In the genomic region with DNA sequence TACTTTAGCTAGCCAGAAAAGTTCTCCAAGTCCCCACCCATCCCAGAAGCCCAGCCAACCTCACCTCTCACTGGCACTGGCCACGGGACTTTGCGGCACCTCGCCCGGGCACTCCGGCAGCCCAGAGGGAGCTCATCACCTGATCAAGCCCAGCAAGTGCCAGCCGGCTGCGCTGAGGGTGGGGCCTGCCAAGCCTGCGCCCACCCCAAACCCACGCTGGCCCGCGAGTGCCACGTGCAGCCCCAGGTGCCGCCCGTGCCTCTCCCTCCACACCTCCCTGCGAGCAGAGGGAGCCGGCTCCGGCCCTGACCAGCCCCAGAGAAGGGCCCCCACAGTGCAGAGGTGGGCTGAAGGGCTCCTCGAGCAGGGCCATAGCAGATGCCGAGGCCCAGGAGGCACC, we compare ENCODE assay signal across 26 cellular contexts.
"Had no signal": no experiment of that assay in that cellular context is flagged by ENCODE, and none has a peak within 500 bp of the region (broad histone marks: within the 10 kb centered on the region; RNA-seq: fewer than 3 reads in every experiment).

No MANE protein-coding gene starts in this region.

- H3K9me3 ChIP-seq: colonic mucosa, gastrocnemius medialis, left lung, lower lobe of right lung, mucosa of descending colon had no signal

- H3K4me3 ChIP-seq: colonic mucosa, esophagus squamous epithelium, gastrocnemius medialis, hepatocyte, left lung, lower lobe of right lung, mucosa of descending colon had no signal

- DNase-seq: colonic mucosa; cortex of kidney; effector CD8-positive, alpha-beta T cell; effector memory CD8-positive, alpha-beta T cell; endodermal cell; erythroblast; esophagus squamous epithelium; foreskin fibroblast; foreskin melanocyte; gastrocnemius medialis; glutamatergic neuron; head of caudate nucleus; hypothalamus; immature natural killer cell; islet precursor cell; left cardiac atrium; left ventricle myocardium superior; lower lobe of right lung; mesenchymal stem cell; mucosa of descending colon; naive B cell had no signal

- H3K4me2 ChIP-seq: hepatocyte had no signal

- H3K36me3 ChIP-seq: colonic mucosa, esophagus squamous epithelium, gastrocnemius medialis, left lung, lower lobe of right lung had no signal

- H3K27ac ChIP-seq: colonic mucosa, epithelial cell of prostate, esophagus squamous epithelium, gastrocnemius medialis, hepatocyte, left lung, lower lobe of right lung had no signal

- H2AFZ ChIP-seq: hepatocyte had no signal

- H3K79me2 ChIP-seq: hepatocyte had no signal

- ATAC-seq: effector memory CD8-positive, alpha-beta T cell; esophagus mucosa; gastrocnemius medialis; left cardiac atrium; left lung; left ventricle myocardium superior; lower lobe of right lung; mucosa of descending colon had no signal

- H3K27me3 ChIP-seq: colonic mucosa, esophagus squamous epithelium, gastrocnemius medialis, hepatocyte had no signal

- H3K4me1 ChIP-seq: colonic mucosa, gastrocnemius medialis, left lung, lower lobe of right lung had no signal

- FAIRE-seq: endometrium had no signal
